Comparison of ENCODE assay signal across 28 cellular contexts in the genomic region with DNA sequence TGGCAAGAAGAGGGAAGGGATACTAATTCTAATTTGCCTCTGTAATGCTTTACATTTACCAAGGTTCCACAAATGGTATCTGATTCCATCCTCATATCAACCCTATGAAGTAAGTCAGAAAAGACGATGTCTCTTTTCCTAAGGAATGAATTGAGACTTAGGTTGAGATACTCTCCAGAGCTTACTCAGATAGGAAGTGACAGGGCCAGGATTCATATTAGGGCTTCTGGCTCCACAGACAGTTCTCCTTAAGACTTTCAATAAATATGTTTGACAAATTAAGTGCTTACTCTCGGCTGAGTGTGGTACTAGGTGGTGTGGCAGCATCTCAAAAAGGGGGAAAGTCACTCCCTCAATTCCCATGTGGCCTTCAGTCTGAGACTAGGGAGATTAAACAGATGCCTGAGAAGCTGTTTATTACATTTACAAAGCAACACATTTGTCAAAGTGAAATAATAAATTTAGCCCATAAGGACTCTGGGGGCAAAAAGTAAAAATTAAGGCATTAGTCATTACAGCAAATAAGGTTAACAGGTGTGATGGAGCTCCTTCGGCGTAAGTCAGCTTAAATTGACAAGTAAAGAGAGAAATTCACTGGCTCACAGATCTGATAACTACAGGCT. TPM values are rescaled to one million over a fixed set of nuclear protein-coding genes. Genes with fewer than 3 reads are reported as not detected.
"Had no signal": no experiment of that assay in that cellular context is flagged by ENCODE, and none has a peak within 500 bp of the region (broad histone marks: within the 10 kb centered on the region; RNA-seq: fewer than 3 reads in every experiment).

No MANE protein-coding gene starts in this region.

- H3K9me3 Mint-ChIP-seq: activated CD4-positive, alpha-beta memory T cell treated with anti-CD3 and anti-CD28 coated beads for 36 hours; activated naive CD4-positive, alpha-beta T cell treated with anti-CD3 and anti-CD28 coated beads for 36 hours; activated naive CD8-positive, alpha-beta T cell treated with anti-CD3 and anti-CD28 coated beads, Interleukin-2, amount 10 ng/mL, durations not matched to agents 7 days and 5 days; activated T-helper 1 cell treated with anti-CD3 and anti-CD28 coated beads, Interleukin-12 subunit alpha, Interleukin-12 subunit beta, Interleukin-2, Interleukin-4 antibody, amounts not matched to agents 30 ng/mL and 10 ng/mL and 1 ng/mL, durations not matched to agents 14 hours and 24 hours and 36 hours; nephron had no signal

- H3K4me1 ChIP-seq: foreskin keratinocyte, lower lobe of right lung, right lobe of liver had no signal

- H3K36me3 Mint-ChIP-seq: activated CD4-positive, alpha-beta memory T cell treated with anti-CD3 and anti-CD28 coated beads for 36 hours had no signal

- H3K36me3 ChIP-seq: lower lobe of right lung, right lobe of liver, thoracic aorta had no signal

- H3K27ac ChIP-seq: foreskin keratinocyte, lower lobe of right lung, right lobe of liver, skin epidermis, thoracic aorta had no signal

- H3K4me3 ChIP-seq: lower lobe of right lung, right lobe of liver, skin epidermis, thoracic aorta had no signal

- H3K4me1 Mint-ChIP-seq: activated CD4-positive, alpha-beta T cell treated with anti-CD3 and anti-CD28 coated beads, Interleukin-2, amount 10 ng/mL, durations not matched to agents 24 days and 14 days; activated naive CD8-positive, alpha-beta T cell treated with anti-CD3 and anti-CD28 coated beads, Interleukin-2, amount 10 ng/mL, durations not matched to agents 7 days and 5 days had no signal

- ATAC-seq: esophagus mucosa; foreskin keratinocyte; left lobe of liver; lower lobe of right lung; right lobe of liver; stimulated activated naive CD8-positive, alpha-beta T cell treated with anti-CD3 and anti-CD28 coated beads, Interleukin-15, Interleukin-2, amounts not matched to agents 100 U/mL and 50 U/mL, for 24 hours had no signal

- H3K27ac Mint-ChIP-seq: activated CD4-positive, alpha-beta memory T cell treated with anti-CD3 and anti-CD28 coated beads for 36 hours; activated CD4-positive, alpha-beta T cell treated with anti-CD3 and anti-CD28 coated beads, Interleukin-2, amount 10 ng/mL, durations not matched to agents 24 days and 14 days; activated naive CD4-positive, alpha-beta T cell treated with anti-CD3 and anti-CD28 coated beads for 36 hours; activated naive CD8-positive, alpha-beta T cell treated with anti-CD3 and anti-CD28 coated beads, Interleukin-2, amount 10 ng/mL, durations not matched to agents 7 days and 5 days; activated T-helper 1 cell treated with anti-CD3 and anti-CD28 coated beads, Interleukin-12 subunit alpha, Interleukin-12 subunit beta, Interleukin-2, Interleukin-4 antibody, amounts not matched to agents 30 ng/mL and 10 ng/mL and 1 ng/mL, durations not matched to agents 14 hours and 24 hours and 36 hours; endodermal cell; progenitor cell of endocrine pancreas had no signal

- FAIRE-seq: urothelium cell line had no signal

- DNase-seq: activated CD4-positive, alpha-beta memory T cell treated with anti-CD3 and anti-CD28 coated beads for 36 hours; activated CD4-positive, alpha-beta T cell treated with anti-CD3 and anti-CD28 coated beads, Interleukin-2, amount 10 ng/mL, durations not matched to agents 24 days and 14 days; activated CD4-positive, CD25-positive, alpha-beta regulatory T cell treated with anti-CD3 and anti-CD28 coated beads, Interleukin-2, amount 50 U/mL, for 72 hours; activated CD8-positive, alpha-beta memory T cell treated with anti-CD3 and anti-CD28 coated beads, Interleukin-2, amount 50 U/mL, for 4 hours; activated effector memory CD4-positive, alpha-beta T cell treated with anti-CD3 and anti-CD28 coated beads, Interleukin-2, amount 50 U/mL, for 16 hours; activated naive CD4-positive, alpha-beta T cell treated with anti-CD3 and anti-CD28 coated beads for 36 hours; activated naive CD8-positive, alpha-beta T cell treated with anti-CD3 and anti-CD28 coated beads, Interleukin-2, amount 10 ng/mL, durations not matched to agents 7 days and 5 days; activated T-cell treated with anti-CD3 and anti-CD28 coated beads, Interleukin-2, amount 50 U/mL, for 1 hour; caudate nucleus; endodermal cell; foreskin keratinocyte; kidney glomerular epithelial cell; lower lobe of right lung; right lobe of liver; stimulated activated CD4-positive, alpha-beta T cell treated with anti-CD3 and anti-CD28 coated beads, Interleukin-12 subunit alpha, Interleukin-12 subunit beta, amount 100 ng/mL, for 4 hours; stimulated activated CD4-positive, alpha-beta T cell treated with anti-CD3 and anti-CD28 coated beads, Interleukin-4, amount 100 ng/mL, for 1 hour; stimulated activated naive CD8-positive, alpha-beta T cell treated with anti-CD3 and anti-CD28 coated beads, Interleukin-15, Interleukin-2, amounts not matched to agents 100 U/mL and 50 U/mL, for 24 hours; T1000; trophoblast cell had no signal

- H3K27me3 Mint-ChIP-seq: progenitor cell of endocrine pancreas had no signal

- H3K9me3 ChIP-seq: lower lobe of right lung, right lobe of liver, thoracic aorta had no signal

- H3K27me3 ChIP-seq: foreskin keratinocyte, right lobe of liver had no signal

- H3K4me3 Mint-ChIP-seq: activated CD4-positive, alpha-beta memory T cell treated with anti-CD3 and anti-CD28 coated beads for 36 hours; activated CD4-positive, alpha-beta T cell treated with anti-CD3 and anti-CD28 coated beads, Interleukin-2, amount 10 ng/mL, durations not matched to agents 24 days and 14 days; activated naive CD4-positive, alpha-beta T cell treated with anti-CD3 and anti-CD28 coated beads for 36 hours; activated naive CD8-positive, alpha-beta T cell treated with anti-CD3 and anti-CD28 coated beads, Interleukin-2, amount 10 ng/mL, durations not matched to agents 7 days and 5 days; activated T-helper 1 cell treated with anti-CD3 and anti-CD28 coated beads, Interleukin-12 subunit alpha, Interleukin-12 subunit beta, Interleukin-2, Interleukin-4 antibody, amounts not matched to agents 30 ng/mL and 10 ng/mL and 1 ng/mL, durations not matched to agents 14 hours and 24 hours and 36 hours; endodermal cell; nephron had no signal

RNA-seq across cellular contexts. Expression of gene CDK15, which starts 14.2 kb away (rescaled TPM):
- total RNA-seq: activated CD4-positive, alpha-beta memory T cell treated with anti-CD3 and anti-CD28 coated beads for 36 hours; activated CD4-positive, alpha-beta T cell treated with anti-CD3 and anti-CD28 coated beads, Interleukin-2, amount 10 ng/mL, durations not matched to agents 24 days and 14 days; activated CD8-positive, alpha-beta memory T cell treated with anti-CD3 and anti-CD28 coated beads for 36 hours; activated naive CD4-positive, alpha-beta T cell treated with anti-CD3 and anti-CD28 coated beads for 36 hours; activated naive CD8-positive, alpha-beta T cell treated with anti-CD3 and anti-CD28 coated beads, Interleukin-2, amount 10 ng/mL, durations not matched to agents 7 days and 5 days; activated T-helper 1 cell treated with anti-CD3 and anti-CD28 coated beads, Interleukin-12 subunit alpha, Interleukin-12 subunit beta, Interleukin-2, Interleukin-4 antibody, amounts not matched to agents 30 ng/mL and 10 ng/mL and 1 ng/mL, durations not matched to agents 14 hours and 24 hours and 36 hours; right lobe of liver had no signal
